9 cellular contexts compared by ENCODE assay signal in genomic region chr1:15684468-15685283, GRCh38. TPM values are rescaled to one million over a fixed set of nuclear protein-coding genes. Genes with fewer than 3 reads are reported as not detected.
A peak's percentile ranks its signal among the peaks of the same experiment; 100 is the strongest.
DNase-seq lines count a peak whose midpoint lies in the region; ATAC-seq and TF ChIP-seq lines count a peak whose summit lies in the region.
"Had no signal": no experiment of that assay in that cellular context is flagged by ENCODE, and none has a peak within 500 bp of the region (broad histone marks: within the 10 kb centered on the region; RNA-seq: fewer than 3 reads in every experiment).

No MANE protein-coding gene starts in this region.

- peak; percentile 29 for ATAC-seq in GM19463 (IDR thresholded peaks at IDR 0.05; ENCODE audit: unreplicated experiment)
- no peak for ATAC-seq in GM21576 (IDR thresholded peaks at IDR 0.05; ENCODE audit: unreplicated experiment)

- H3K36me3 ChIP-seq in BLaER1 treated with 17β-estradiol and CSF1 and Interleukin-3, amounts not matched to agents 10 nM and 100 nM = peaks cover 16 to 31% (median 23%) of the 10 kb centered on the region in 11 experiments; a peak in 21 of 22 replicates
- H3K36me3 ChIP-seq in NT2/D1 (ENCODE audit: insufficient read depth, insufficient read length, low read length) (peaks cover 3% of the 10 kb centered on the region), cardiac muscle cell (no peaks in the 10 kb centered on the region)

- H3K9ac ChIP-seq in BLaER1 treated with 17β-estradiol and CSF1 and Interleukin-3, amounts not matched to agents 10 nM and 100 nM = peak overlapping the region; percentile 95 to 100 (median 97)
- peak overlapping the region; percentile 80 for H3K9ac ChIP-seq in NT2/D1 (ENCODE audit: insufficient read length, low read depth)

- peak overlapping the region; percentile 84 to 98 (median 94) for H3K4me2 ChIP-seq in BLaER1 treated with 17β-estradiol and CSF1 and Interleukin-3, amounts not matched to agents 10 nM and 100 nM

- intact Hi-C loops in posterior vena cava (cut with DNase I) = no loop called here

- peak overlapping the region; percentile 92 to 100 (median 97) for H3K27ac ChIP-seq in BLaER1 treated with 17β-estradiol and CSF1 and Interleukin-3, amounts not matched to agents 10 nM and 100 nM
- H3K27ac ChIP-seq in cardiac muscle cell = peak overlapping the region; percentile 100

- no peak for DNase-seq in NT2/D1 (ENCODE audit: low read depth, low spot score)
- peak; percentile 40 for DNase-seq in activated naive CD4-positive, alpha-beta T cell treated with anti-CD3 and anti-CD28 coated beads, Interleukin-2, amount 50 U/mL, for 16 hours
- peak; percentile 15 to 72 for DNase-seq in cardiac muscle cell (ENCODE audit: low read depth in 1 of 2, low spot score in 1 of 2)
- peak; percentile 88 for DNase-seq in posterior vena cava (ENCODE audit: low spot score)
- no peak for DNase-seq in NCI-H1048 (lab: John Stamatoyannopoulos, UW)

- peaks cover 0 to 3% (median 0%) of the 10 kb centered on the region in 11 experiments; a peak in 2 of 22 replicates for H3K9me3 ChIP-seq in BLaER1 treated with 17β-estradiol and CSF1 and Interleukin-3, amounts not matched to agents 10 nM and 100 nM (replicated peaks in 1 of 11)
- H3K9me3 ChIP-seq in NT2/D1 (ENCODE audit: insufficient read depth, low read length) (no peaks in the 10 kb centered on the region), cardiac muscle cell (ENCODE audit: low read depth) (no peaks in the 10 kb centered on the region)

- peaks cover 36 to 53% (median 50%) of the 10 kb centered on the region in 11 experiments; a peak in 21 of 22 replicates for H4K20me1 ChIP-seq in BLaER1 treated with 17β-estradiol and CSF1 and Interleukin-3, amounts not matched to agents 10 nM and 100 nM

- no peaks in the 10 kb centered on the region for H3K27me3 ChIP-seq in BLaER1 treated with 17β-estradiol and CSF1 and Interleukin-3, amounts not matched to agents 10 nM and 100 nM
- H3K27me3 ChIP-seq in NT2/D1 (ENCODE audit: insufficient read depth, insufficient read length) (no peaks in the 10 kb centered on the region), cardiac muscle cell (no peaks in the 10 kb centered on the region)

- peaks cover 42 to 75% (median 57%) of the 10 kb centered on the region in 10 experiments for H3K4me1 ChIP-seq in BLaER1 treated with 17β-estradiol and CSF1 and Interleukin-3, amounts not matched to agents 10 nM and 100 nM
- H3K4me1 ChIP-seq in NT2/D1 (ENCODE audit: insufficient read depth, insufficient read length) (peaks cover 5% of the 10 kb centered on the region), cardiac muscle cell (ENCODE audit: low read depth) (peaks cover 16% of the 10 kb centered on the region)

- H3K4me3 ChIP-seq in BLaER1 treated with 17β-estradiol and CSF1 and Interleukin-3, amounts not matched to agents 10 nM and 100 nM = peak overlapping the region; percentile 81 to 98 (median 94)
- H3K4me3 ChIP-seq in NT2/D1 (ENCODE audit: insufficient read length, low read depth) = peak overlapping the region; percentile 61
- peak overlapping the region; percentile 78 for H3K4me3 ChIP-seq in cardiac muscle cell

- TF ChIP-seq CTCF in cardiac muscle cell (IDR thresholded peaks at IDR 0.05; ENCODE audit: low read depth, low read length) = no peak

RNA-seq across cellular contexts. Expression of gene PLEKHM2, which starts 0.6 kb away (rescaled TPM):
- total RNA-seq in cardiac muscle cell = 71.9 and 99.8 TPM in 2 replicates
- polyA plus RNA-seq in cardiac muscle cell = 56.8 and 68.3 TPM in 2 replicates
- total RNA-seq in posterior vena cava = 10 to 100 TPM; 62.6 to 75.9 TPM

RNA-seq across cellular contexts. Expression of gene SLC25A34, which starts 51.4 kb away (rescaled TPM):
- total RNA-seq in cardiac muscle cell (6.7 and 6.9 TPM in 2 replicates), posterior vena cava (1 to 10 TPM; 1.2 to 1.6 TPM)
- polyA plus RNA-seq in cardiac muscle cell = 1.8 and 2.0 TPM in 2 replicates

RNA-seq across cellular contexts. Expression of gene TMEM82, which starts 57.6 kb away (rescaled TPM):
- total RNA-seq in cardiac muscle cell (0.51 TPM in 1 of 2 replicates, not detected in the other), posterior vena cava (not detected)
- not detected in 2 replicates for polyA plus RNA-seq in cardiac muscle cell
- total RNA-seq: T-helper 1 cell treated with Interleukin-12 subunit alpha and Interleukin-12 subunit beta and Interleukin-4 antibody, amounts not matched to agents 30 ng/mL and 1 ng/mL, for 36 hours had no signal

Comparison
In these comparisons a context has a peak if more than half of its experiments do, and no peak if none do; other contexts are left out.
1. DNase-seq: peak in activated naive CD4-positive, alpha-beta T cell treated with anti-CD3 and anti-CD28 coated beads, Interleukin-2, amount 50 U/mL, for 16 hours (single experiment), cardiac muscle cell (2 of 2) and posterior vena cava (single experiment); none in NT2/D1 (single experiment) and NCI-H1048 (single experiment).
2. Peak in every context shown above with its lines, with median percentiles within 50 percentile points of each other: H3K4me3 ChIP-seq.